In the genomic region with DNA sequence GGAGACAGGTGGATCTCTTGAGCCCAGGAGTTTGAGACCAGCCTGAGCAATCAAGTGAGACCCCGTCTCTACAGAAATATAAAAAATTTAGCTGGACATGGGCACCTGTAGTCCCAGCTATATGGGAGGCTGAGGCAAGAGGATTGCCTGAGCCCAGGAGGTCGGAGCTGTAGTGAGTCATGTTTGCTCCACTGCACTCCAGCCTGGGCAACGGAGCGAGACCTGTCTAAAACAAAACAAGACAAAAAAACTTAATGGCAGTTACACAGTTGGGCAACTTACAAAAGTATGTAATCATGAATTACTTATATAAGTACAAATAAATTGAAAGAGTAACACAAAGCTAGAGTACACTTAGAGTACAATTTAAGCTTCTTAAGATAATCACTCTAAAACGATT, we compare ENCODE assay signal across 32 cellular contexts. TPM values are rescaled to one million over a fixed set of nuclear protein-coding genes. Genes with fewer than 3 reads are reported as not detected.
DNase-seq lines count a peak whose midpoint lies in the region; ATAC-seq and TF ChIP-seq lines count a peak whose summit lies in the region.
"Had no signal": no experiment of that assay in that cellular context is flagged by ENCODE, and none has a peak within 500 bp of the region (broad histone marks: within the 10 kb centered on the region; RNA-seq: fewer than 3 reads in every experiment).

No MANE protein-coding gene starts in this region.

- H3K27me3 ChIP-seq in trophoblast cell (ENCODE audit: insufficient read depth, low read length), result no peaks in the 10 kb centered on the region
- H3K27me3 ChIP-seq: brain microvascular endothelial cell, gastroesophageal sphincter, MG63, thyroid gland, vagina had no signal

- no peak overlapping the region for H3K9ac ChIP-seq in trophoblast cell (ENCODE audit: low read length)
- H3K9ac ChIP-seq: GM23248 had no signal

- H3K27ac ChIP-seq in trophoblast cell (ENCODE audit: low read depth, low read length), result no peak overlapping the region
- H3K27ac ChIP-seq: brain microvascular endothelial cell, thyroid gland, vagina had no signal

- no peak overlapping the region for H2BK5ac ChIP-seq in trophoblast cell (ENCODE audit: low read depth, low read length, poor library complexity)

- no peak for ATAC-seq in omental fat pad (ENCODE audit: low FRiP score)
- ATAC-seq: activated naive CD4-positive, alpha-beta T cell treated with anti-CD3 and anti-CD28 coated beads, Interleukin-2, amount 50 U/mL, for 72 hours; activated T-helper 17 cell treated with anti-CD3 and anti-CD28 coated beads, Interleukin-2, amount 50 U/mL, for 72 hours; gastroesophageal sphincter; Right ventricle myocardium inferior; sciatic nerve had no signal

- H2AFZ ChIP-seq in trophoblast cell (ENCODE audit: insufficient read depth, low read length, poor library complexity), result no peak overlapping the region
- H2AFZ ChIP-seq: GM23248 had no signal

- H3K4me1 Mint-ChIP-seq in activated naive CD4-positive, alpha-beta T cell treated with anti-CD3 and anti-CD28 coated beads, Interleukin-2, amount 50 U/mL, for 24 hours, result peaks cover 51% of the 10 kb centered on the region
- no peaks in the 10 kb centered on the region for H3K4me1 Mint-ChIP-seq in Calu3 (ENCODE audit: low read depth, unreplicated experiment)

- no peaks in the 10 kb centered on the region for H3K4me1 ChIP-seq in trophoblast cell (ENCODE audit: control insufficient read depth in 1 of 2, insufficient read depth in 2 of 2, low read length in 2 of 2)

- no peaks in the 10 kb centered on the region for H3K9me3 Mint-ChIP-seq in activated naive CD4-positive, alpha-beta T cell treated with anti-CD3 and anti-CD28 coated beads, Interleukin-2, amount 50 U/mL, for 24 hours
- no peaks in the 10 kb centered on the region for H3K9me3 Mint-ChIP-seq in Calu3 (ENCODE audit: low read depth, unreplicated experiment)
- H3K9me3 Mint-ChIP-seq: activated CD4-positive, alpha-beta memory T cell treated with anti-CD3 and anti-CD28 coated beads, Interleukin-2, amount 10 ng/mL, durations not matched to agents 7 days and 5 days; activated naive CD4-positive, alpha-beta T cell treated with anti-CD3 and anti-CD28 coated beads, Interleukin-2, amount 50 U/mL, for 72 hours; activated T-helper 17 cell treated with anti-CD3 and anti-CD28 coated beads, Interleukin-2, amount 50 U/mL, for 72 hours had no signal

- no peak overlapping the region for H3K4me2 ChIP-seq in trophoblast cell (ENCODE audit: low read length)

- H3K27me3 Mint-ChIP-seq in activated naive CD4-positive, alpha-beta T cell treated with anti-CD3 and anti-CD28 coated beads, Interleukin-2, amount 50 U/mL, for 24 hours, result no peaks in the 10 kb centered on the region
- H3K27me3 Mint-ChIP-seq in Calu3 (ENCODE audit: unreplicated experiment), result no peaks in the 10 kb centered on the region
- H3K27me3 Mint-ChIP-seq: activated CD4-positive, alpha-beta memory T cell treated with anti-CD3 and anti-CD28 coated beads, Interleukin-2, amount 10 ng/mL, durations not matched to agents 7 days and 5 days; activated T-helper 17 cell treated with anti-CD3 and anti-CD28 coated beads, Interleukin-2, amount 50 U/mL, for 72 hours; progenitor cell of endocrine pancreas had no signal

- no peak overlapping the region for H4K8ac ChIP-seq in trophoblast cell (ENCODE audit: low read depth, low read length)

- BruUV-seq in Calu3 (replicated peaks; lab: Mats Ljungman, UMichigan), result no TSS peak

- peak overlapping the region; percentile 33 for H3K4ac ChIP-seq in trophoblast cell (ENCODE audit: low read depth, low read length)

- no peak for TF ChIP-seq CTCF in fibroblast of villous mesenchyme (IDR thresholded peaks at IDR 0.05; ENCODE audit: insufficient read depth, low read depth, low read length)
- no peak for TF ChIP-seq CTCF in Calu3 (IDR thresholded peaks at IDR 0.05; ENCODE audit: unreplicated experiment)
- no peak for TF ChIP-seq CTCF in omental fat pad (IDR thresholded peaks at IDR 0.05)

- H3K79me2 ChIP-seq in trophoblast cell (ENCODE audit: control insufficient read depth, insufficient read depth, low read length, poor library complexity), result no peaks in the 10 kb centered on the region

- H4K12ac ChIP-seq in trophoblast cell (ENCODE audit: low read depth, low read length), result no peak overlapping the region

- H2BK120ac ChIP-seq in trophoblast cell (ENCODE audit: insufficient read depth, low read length, poor library complexity), result no peak overlapping the region

- no peaks in the 10 kb centered on the region for H3K79me1 ChIP-seq in trophoblast cell (ENCODE audit: low read length)

- H3K4me3 Mint-ChIP-seq in activated naive CD4-positive, alpha-beta T cell treated with anti-CD3 and anti-CD28 coated beads, Interleukin-2, amount 50 U/mL, for 24 hours, result no peak overlapping the region
- no peak overlapping the region for H3K4me3 Mint-ChIP-seq in Calu3 (ENCODE audit: low read depth, unreplicated experiment)
- H3K4me3 Mint-ChIP-seq: activated CD4-positive, alpha-beta memory T cell treated with anti-CD3 and anti-CD28 coated beads, Interleukin-2, amount 10 ng/mL, durations not matched to agents 7 days and 5 days; activated T-helper 17 cell treated with anti-CD3 and anti-CD28 coated beads, Interleukin-2, amount 50 U/mL, for 72 hours had no signal

- no CpG with 5 or more reads among the region's 5 CpGs for WGBS in trophoblast cell (ENCODE audit: extremely low coverage, insufficient coverage, insufficient read length)

- H3K23ac ChIP-seq in trophoblast cell (ENCODE audit: low read length), result no peak overlapping the region

- peaks cover 6 to 10% of the 10 kb centered on the region in 2 experiments for H3K36me3 ChIP-seq in trophoblast cell (ENCODE audit: control insufficient read depth in 1 of 2, insufficient read depth in 2 of 2, low read length in 2 of 2)

- H3K27ac Mint-ChIP-seq in activated naive CD4-positive, alpha-beta T cell treated with anti-CD3 and anti-CD28 coated beads, Interleukin-2, amount 50 U/mL, for 24 hours, result peak overlapping the region; percentile 68
- H3K27ac Mint-ChIP-seq in Calu3 (ENCODE audit: unreplicated experiment), result no peak overlapping the region
- H3K27ac Mint-ChIP-seq: activated CD4-positive, alpha-beta memory T cell treated with anti-CD3 and anti-CD28 coated beads, Interleukin-2, amount 10 ng/mL, durations not matched to agents 7 days and 5 days; activated T-helper 17 cell treated with anti-CD3 and anti-CD28 coated beads, Interleukin-2, amount 50 U/mL, for 72 hours had no signal

- peaks cover 5% of the 10 kb centered on the region for H3K36me3 Mint-ChIP-seq in activated naive CD4-positive, alpha-beta T cell treated with anti-CD3 and anti-CD28 coated beads, Interleukin-2, amount 50 U/mL, for 24 hours
- peaks cover 11% of the 10 kb centered on the region for H3K36me3 Mint-ChIP-seq in Calu3 (ENCODE audit: insufficient read depth, unreplicated experiment)

- intact Hi-C loops in Calu3 (cut with micrococcal nuclease; ENCODE audit: unreplicated experiment), result no loop called here

- H3K18ac ChIP-seq in trophoblast cell (ENCODE audit: low read length), result no peak overlapping the region

- no peaks in the 10 kb centered on the region for H3K9me3 ChIP-seq in trophoblast cell (ENCODE audit: insufficient read depth, low read depth, low read length)
- H3K9me3 ChIP-seq: gastroesophageal sphincter, MG63, thyroid gland, vagina had no signal

- no peak overlapping the region for H2AK5ac ChIP-seq in trophoblast cell (ENCODE audit: low read length)

- no peak overlapping the region for H3K14ac ChIP-seq in trophoblast cell (ENCODE audit: low read length)

- CTCF ChIA-PET in Calu3 (lab: Charles Lee), result interaction anchor here (1.0 kb wide), 1 partner anchor 34 kb away, joined by 3 read pairs; no protein-coding TSS in a partner anchor

- H3K4me3 ChIP-seq in fibroblast of villous mesenchyme (ENCODE audit: low read depth, low read length), result no peak overlapping the region
- no peak overlapping the region for H3K4me3 ChIP-seq in trophoblast cell (ENCODE audit: low read depth, low read length)
- H3K4me3 ChIP-seq: gastroesophageal sphincter, GM23248, MG63, thyroid gland, vagina had no signal

- DNase-seq in activated naive CD4-positive, alpha-beta T cell treated with anti-CD3 and anti-CD28 coated beads, Interleukin-2, amount 50 U/mL, for 16 hours, result no peak
- DNase-seq in NCI-H69 (lab: John Stamatoyannopoulos, UW) (peak; percentile 7), fibroblast of villous mesenchyme (ENCODE audit: low read depth) (peak; percentile 20), trophoblast cell (peak; percentile 6 to 22), Calu3 (no peak), omental fat pad (ENCODE audit: low spot score) (no peak)
- DNase-seq in effector CD4-positive, alpha-beta T cell, result no peak
- DNase-seq: activated CD4-positive, alpha-beta memory T cell treated with anti-CD3 and anti-CD28 coated beads, Interleukin-2, amount 10 ng/mL, durations not matched to agents 7 days and 5 days; activated CD4-positive, alpha-beta T cell treated with anti-CD3 and anti-CD28 coated beads for 1 hour; activated CD8-positive, alpha-beta memory T cell treated with anti-CD3 and anti-CD28 coated beads, Interleukin-2, amount 50 U/mL, for 48 hours; AML-193; amygdala; brain microvascular endothelial cell; cerebellar nuclear complex; DMS53; hippocampal formation; KG1; mesendoderm; MG63; NCI-H1417 treated with DMSO at 0.1 percent for 48 hours; NCI-H2029 treated with DMSO at 0.1 percent for 48 hours; NCI-H524 had no signal

- no peak overlapping the region for H2BK12ac ChIP-seq in trophoblast cell (ENCODE audit: low read length)

- H4K91ac ChIP-seq in trophoblast cell (ENCODE audit: low read depth, low read length), result no peak overlapping the region

RNA-seq across cellular contexts. Expression of gene RC3H1, which starts 25.2 kb away (rescaled TPM):
- total RNA-seq in fibroblast of villous mesenchyme, result 20.9 and 30.7 TPM in 2 replicates
- polyA plus RNA-seq in trophoblast cell (2013), result 15.5 and 15.7 TPM in 2 replicates
- 42.1 and 44.2 TPM in 2 replicates for total RNA-seq in Calu3 (2022)
- 10 to 100 TPM; 27.6 to 41.6 (median 40.2) TPM for total RNA-seq in omental fat pad

Comparison
In these comparisons a context has a peak if more than half of its experiments do, and no peak if none do; other contexts are left out.
1. DNase-seq: peak in NCI-H69 (single experiment), fibroblast of villous mesenchyme (single experiment) and trophoblast cell (2 of 2); none in activated naive CD4-positive, alpha-beta T cell treated with anti-CD3 and anti-CD28 coated beads, Interleukin-2, amount 50 U/mL, for 16 hours (single experiment), effector CD4-positive, alpha-beta T cell (single experiment), Calu3 (single experiment) and omental fat pad (single experiment).